ENCODE assay signal across 27 cellular contexts in the genomic region with DNA sequence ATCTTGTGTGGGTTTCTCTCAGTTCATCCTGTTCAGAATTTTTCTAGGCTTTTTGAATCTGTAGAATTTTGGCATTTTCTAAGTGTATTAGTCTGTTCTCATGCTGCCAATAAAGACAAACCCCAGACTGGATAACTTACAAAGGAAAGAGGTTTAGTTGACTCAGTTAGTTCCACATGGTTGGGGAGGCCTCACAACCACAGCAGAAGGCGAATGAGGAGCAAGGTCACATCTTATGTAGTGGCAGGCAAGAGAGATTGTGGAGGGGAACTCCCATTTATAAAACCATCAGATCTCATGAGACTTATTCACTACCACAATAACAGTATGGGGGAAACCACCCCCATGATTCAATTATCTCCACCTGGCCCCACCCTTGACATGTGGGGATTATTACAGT.
"Had no signal": no experiment of that assay in that cellular context is flagged by ENCODE, and none has a peak within 500 bp of the region (broad histone marks: within the 10 kb centered on the region; RNA-seq: fewer than 3 reads in every experiment).

No MANE protein-coding gene starts in this region.

- DNase-seq: natural killer cell; occipital lobe; ovary; posterior cingulate gyrus; psoas muscle; right cardiac atrium; right lobe of liver; sigmoid colon; small intestine; stimulated activated CD4-positive, alpha-beta T cell treated with anti-CD3 and anti-CD28 coated beads, Interleukin-15, amount 100 ng/mL, for 24 hours; stimulated activated CD4-positive, alpha-beta T cell treated with anti-CD3 and anti-CD28 coated beads, Interleukin-2, amount 100 ng/mL, for 24 hours; stimulated activated CD4-positive, alpha-beta T cell treated with anti-CD3 and anti-CD28 coated beads, Interleukin-2, amount 100 ng/mL, for 48 hours; stimulated activated CD4-positive, alpha-beta T cell treated with anti-CD3 and anti-CD28 coated beads, Interleukin-4, amount 100 ng/mL, for 24 hours; stimulated activated naive B cell treated with anti-CD40 and anti-IgM and Interleukin-4, amounts not matched to agents 10 μg/mL and 1 μg/mL and 100 μg/mL, for 72 hours; stimulated activated naive CD4-positive, alpha-beta T cell treated with Interleukin-2 at 50 U/mL for 16 hours; stomach; thyroid gland; trophoblast cell; upper lobe of left lung had no signal

- H3K9me3 ChIP-seq: psoas muscle, right lobe of liver, sigmoid colon, thyroid gland, vagina had no signal

- H3K9ac ChIP-seq: neural progenitor cell, parathyroid adenoma had no signal

- H3K4me1 Mint-ChIP-seq: natural killer cell; nephron; neural progenitor cell; stimulated activated effector memory CD8-positive, alpha-beta T cell treated with anti-CD3 and anti-CD28 coated beads, Interleukin-12 subunit alpha, Interleukin-12 subunit beta, amount 100 ng/mL, for 72 hours; stimulated activated naive B cell treated with anti-CD40 and anti-IgM and Interleukin-4, amounts not matched to agents 10 μg/mL and 1 μg/mL and 100 μg/mL, for 72 hours had no signal

- H3K36me3 Mint-ChIP-seq: stimulated activated effector memory CD8-positive, alpha-beta T cell treated with anti-CD3 and anti-CD28 coated beads, Interleukin-12 subunit alpha, Interleukin-12 subunit beta, amount 100 ng/mL, for 72 hours; stimulated activated naive B cell treated with anti-CD40 and anti-IgM and Interleukin-4, amounts not matched to agents 10 μg/mL and 1 μg/mL and 100 μg/mL, for 72 hours had no signal

- H2AFZ ChIP-seq: neural progenitor cell, parathyroid adenoma had no signal

- H3K4me2 ChIP-seq: neural progenitor cell had no signal

- H3K4me3 ChIP-seq: neural progenitor cell, ovary, psoas muscle, right lobe of liver, sigmoid colon, stomach, thoracic aorta, thyroid gland, tibial nerve, upper lobe of left lung, vagina had no signal

- H3K27ac ChIP-seq: neural progenitor cell, ovary, parathyroid adenoma, psoas muscle, right lobe of liver, sigmoid colon, stomach, thoracic aorta, thyroid gland, tibial nerve, upper lobe of left lung, vagina had no signal

- ATAC-seq: natural killer cell; psoas muscle; right cardiac atrium; right lobe of liver; stimulated activated effector memory CD8-positive, alpha-beta T cell treated with anti-CD3 and anti-CD28 coated beads, Interleukin-12 subunit alpha, Interleukin-12 subunit beta, amount 100 ng/mL, for 72 hours had no signal

- H3K27ac Mint-ChIP-seq: natural killer cell; nephron; neural progenitor cell; progenitor cell of endocrine pancreas; stimulated activated effector memory CD8-positive, alpha-beta T cell treated with anti-CD3 and anti-CD28 coated beads, Interleukin-12 subunit alpha, Interleukin-12 subunit beta, amount 100 ng/mL, for 72 hours; stimulated activated naive B cell treated with anti-CD40 and anti-IgM and Interleukin-4, amounts not matched to agents 10 μg/mL and 1 μg/mL and 100 μg/mL, for 72 hours had no signal

- H3K27me3 ChIP-seq: neural progenitor cell, ovary, right lobe of liver, sigmoid colon, stomach, thyroid gland, tibial nerve, upper lobe of left lung, vagina had no signal

- H3K79me2 ChIP-seq: parathyroid adenoma had no signal

- H3K4me3 Mint-ChIP-seq: natural killer cell; nephron; neural progenitor cell; stimulated activated effector memory CD8-positive, alpha-beta T cell treated with anti-CD3 and anti-CD28 coated beads, Interleukin-12 subunit alpha, Interleukin-12 subunit beta, amount 100 ng/mL, for 72 hours; stimulated activated naive B cell treated with anti-CD40 and anti-IgM and Interleukin-4, amounts not matched to agents 10 μg/mL and 1 μg/mL and 100 μg/mL, for 72 hours had no signal

- H3K4me1 ChIP-seq: neural progenitor cell, parathyroid adenoma, psoas muscle, right lobe of liver, sigmoid colon, stomach, thyroid gland, tibial nerve, upper lobe of left lung, vagina had no signal

- H3K36me3 ChIP-seq: neural progenitor cell, ovary, right lobe of liver, sigmoid colon, stomach, thoracic aorta, thyroid gland, tibial nerve, upper lobe of left lung, vagina had no signal
